In genomic region chr1:184905601-184906322, GRCh38 we compare ENCODE assay signal across 10 cellular contexts.
DNase-seq lines count a peak whose midpoint lies in the region; ATAC-seq and TF ChIP-seq lines count a peak whose summit lies in the region.
"Had no signal": no experiment of that assay in that cellular context is flagged by ENCODE, and none has a peak within 500 bp of the region (broad histone marks: within the 10 kb centered on the region; RNA-seq: fewer than 3 reads in every experiment).

No MANE protein-coding gene starts in this region.

- CTCF ChIA-PET in CD8-positive, alpha-beta memory T cell (lab: Charles Lee): interaction anchor here (1.0 to 1.8 kb wide), 3 partner anchors 13 to 100 kb away, joined by 3 to 4 read pairs (median 3); no protein-coding TSS in a partner anchor

- H3K36me3 Mint-ChIP-seq in CD8-positive, alpha-beta memory T cell: peaks cover 5 to 9% (median 7%) of the 10 kb centered on the region in 3 donors

- POLR2A ChIA-PET in CD8-positive, alpha-beta memory T cell (lab: Charles Lee): no interaction called here

- H3K36me3 ChIP-seq in CD8-positive, alpha-beta memory T cell (ENCODE audit: insufficient read depth, low read length): no peaks in the 10 kb centered on the region
- H3K36me3 ChIP-seq in right atrium auricular region: no peaks in the 10 kb centered on the region

- no peaks in the 10 kb centered on the region for H3K9me3 ChIP-seq in CD8-positive, alpha-beta memory T cell (ENCODE audit: low read length)
- no peaks in the 10 kb centered on the region for H3K9me3 ChIP-seq in right atrium auricular region

- H3K4me3 ChIP-seq in CD8-positive, alpha-beta memory T cell (ENCODE audit: low read length): no peak overlapping the region
- H3K4me3 ChIP-seq in LNCaP clone FGC (ENCODE audit: low read depth, low read length) (no peak overlapping the region), right atrium auricular region (no peak overlapping the region)

- peak overlapping the region in 5 of 7 donors; percentile 25 to 33 (median 27) for H3K4me3 Mint-ChIP-seq in CD8-positive, alpha-beta memory T cell
- H3K4me3 Mint-ChIP-seq: activated CD4-positive, alpha-beta T cell treated with anti-CD3 and anti-CD28 coated beads, Interleukin-2, amount 10 ng/mL, durations not matched to agents 24 days and 14 days; HFFc6 had no signal

- H3K4me1 Mint-ChIP-seq in CD8-positive, alpha-beta memory T cell: peaks cover 35 to 79% (median 79%) of the 10 kb centered on the region in 3 donors

- H3K4me1 ChIP-seq in CD8-positive, alpha-beta memory T cell (ENCODE audit: insufficient read depth, low read length): peaks cover 5% of the 10 kb centered on the region
- H3K4me1 ChIP-seq in right atrium auricular region: peaks cover 0 to 74% of the 10 kb centered on the region in 2 donors

- peaks cover 0 to 2% (median 0%) of the 10 kb centered on the region in 5 donors for H3K9me3 Mint-ChIP-seq in CD8-positive, alpha-beta memory T cell
- H3K9me3 Mint-ChIP-seq: HFFc6 had no signal

- TF ChIP-seq CTCF in LNCaP clone FGC (IDR thresholded peaks at IDR 0.05; ENCODE audit: control insufficient read depth, extremely low read depth, insufficient read depth) (no peak), right atrium auricular region (IDR thresholded peaks at IDR 0.05) (no peak)

- H3K27ac Mint-ChIP-seq in CD8-positive, alpha-beta memory T cell: peak overlapping the region; percentile 45 to 94 (median 86)

- no peak for DNase-seq in CD8-positive, alpha-beta memory T cell
- DNase-seq in LNCaP clone FGC (ENCODE audit: low read depth) (peak; percentile 94), NCI-H774 (lab: John Stamatoyannopoulos, UW) (peak; percentile 93), right atrium auricular region (ENCODE audit: low spot score) (no peak), SW 1271 (lab: John Stamatoyannopoulos, UW) (no peak), A172 (ENCODE audit: low spot score) (no peak)
- no peak for DNase-seq in NK-92 treated with Interleukin-12 subunit alpha and Interleukin-12 subunit beta, amount 100 ng/mL, for 24 hours (lab: John Stamatoyannopoulos, UW)
- DNase-seq: activated CD4-positive, alpha-beta T cell treated with anti-CD3 and anti-CD28 coated beads, Interleukin-2, amount 10 ng/mL, durations not matched to agents 24 days and 14 days; HFFc6 had no signal

- no peak overlapping the region for H3K27ac ChIP-seq in CD8-positive, alpha-beta memory T cell (ENCODE audit: low read depth, low read length)
- H3K27ac ChIP-seq in right atrium auricular region: peak overlapping the region; percentile 60 to 82

- no peak for ATAC-seq in HG02973 (IDR thresholded peaks at IDR 0.05; ENCODE audit: unreplicated experiment)

- no peaks in the 10 kb centered on the region for H3K27me3 ChIP-seq in CD8-positive, alpha-beta memory T cell (ENCODE audit: insufficient read depth, low read length, poor library complexity, severe bottlenecking)
- no peaks in the 10 kb centered on the region for H3K27me3 ChIP-seq in right atrium auricular region

- H3K27me3 Mint-ChIP-seq in CD8-positive, alpha-beta memory T cell: no peaks in the 10 kb centered on the region

Comparison
In these comparisons a context has a peak if more than half of its experiments do, and no peak if none do; other contexts are left out.
1. DNase-seq: peak in LNCaP clone FGC (single experiment) and NCI-H774 (single experiment); none in CD8-positive, alpha-beta memory T cell (0 of 5), right atrium auricular region (single experiment), SW 1271 (0 of 2), A172 (single experiment) and NK-92 treated with Interleukin-12 subunit alpha and Interleukin-12 subunit beta, amount 100 ng/mL, for 24 hours (single experiment).